Comparison of ENCODE assay signal across 12 cellular contexts in genomic region chr2:222594679-222595078, GRCh38.
A peak's percentile ranks its signal among the peaks of the same experiment; 100 is the strongest.
DNase-seq lines count a peak whose midpoint lies in the region; ATAC-seq and TF ChIP-seq lines count a peak whose summit lies in the region.
"Had no signal": no experiment of that assay in that cellular context is flagged by ENCODE, and none has a peak within 500 bp of the region (broad histone marks: within the 10 kb centered on the region; RNA-seq: fewer than 3 reads in every experiment).

No MANE protein-coding gene starts in this region.

- no peaks in the 10 kb centered on the region for H4K20me1 ChIP-seq in OCI-LY7 (ENCODE audit: insufficient read depth, low read length)

- no peaks in the 10 kb centered on the region; the same call in 1 of the 2 replicates for H3K79me2 ChIP-seq in OCI-LY7 (ENCODE audit: insufficient read depth, low read depth, low read length)

- H3K36me3 ChIP-seq in adipocyte (ENCODE audit: control insufficient read depth, insufficient read depth, low read length, severe bottlenecking) = peaks cover 63% of the 10 kb centered on the region
- H3K36me3 ChIP-seq in OCI-LY7 (ENCODE audit: insufficient read depth, low read length) = peaks cover 96% of the 10 kb centered on the region

- peak; percentile 32 for DNase-seq in GM04503 (ENCODE audit: low read depth)
- DNase-seq in adipocyte (ENCODE audit: low read depth) = peak; percentile 82
- DNase-seq in foreskin keratinocyte = peak in 1 of 2 donors; percentile 40
- DNase-seq in skeletal muscle cell (ENCODE audit: low read depth) = peak; percentile 61
- DNase-seq in effector CD8-positive, alpha-beta T cell (lab: John Stamatoyannopoulos, UW) = no peak
- DNase-seq in DMS153 (lab: John Stamatoyannopoulos, UW) = no peak
- no peak for DNase-seq in OCI-LY7 (ENCODE audit: low spot score)
- DNase-seq: activated CD4-positive, alpha-beta T cell treated with anti-CD3 and anti-CD28 coated beads for 4 hours; activated gamma-delta T cell treated with Interleukin-2 at 50 U/mL for 16 hours; stimulated activated CD4-positive, alpha-beta T cell treated with anti-CD3 and anti-CD28 coated beads, Interleukin-15, amount 100 ng/mL, for 24 hours had no signal

- POLR2A ChIA-PET in OCI-LY7 (lab: Charles Lee) = interaction anchor here (0.5 to 1.2 kb wide), 3 partner anchors 13 to 42 kb away, joined by 3 to 4 read pairs (median 3); no protein-coding TSS in a partner anchor

- H3K27me3 ChIP-seq in adipocyte (replicated peaks; ENCODE audit: control insufficient read depth, insufficient read depth, low read length) (no peaks in the 10 kb centered on the region), foreskin keratinocyte (no peaks in the 10 kb centered on the region)

- peaks cover 9% of the 10 kb centered on the region for H3K4me1 ChIP-seq in adipocyte (ENCODE audit: control insufficient read depth, insufficient read depth, low read length)
- no peaks in the 10 kb centered on the region for H3K4me1 ChIP-seq in foreskin keratinocyte
- no peaks in the 10 kb centered on the region for H3K4me1 ChIP-seq in OCI-LY7 (ENCODE audit: insufficient read depth, low read length, poor library complexity, severe bottlenecking)

- no peak overlapping the region for H3K27ac ChIP-seq in foreskin keratinocyte
- H3K27ac ChIP-seq in OCI-LY7 (ENCODE audit: low read depth, low read length, poor library complexity, severe bottlenecking) = no peak overlapping the region

- H3K9ac ChIP-seq in adipocyte (ENCODE audit: low read length) = no peak overlapping the region

- H3K4me3 ChIP-seq in adipocyte (ENCODE audit: low read length) (no peak overlapping the region), skeletal muscle cell (ENCODE audit: low read depth, low read length) (no peak overlapping the region), OCI-LY7 (ENCODE audit: low read depth, low read length, poor library complexity, severe bottlenecking) (no peak overlapping the region)

- ATAC-seq in foreskin keratinocyte = peak; percentile 74
- ATAC-seq in HG02623 (IDR thresholded peaks at IDR 0.05; ENCODE audit: unreplicated experiment) = no peak
- ATAC-seq: natural killer cell treated with Interleukin-12 subunit alpha and Interleukin-12 subunit beta and Interleukin-15 and Interleukin-18, amount 100 ng/mL, for 72 hours had no signal

- H2AFZ ChIP-seq in OCI-LY7 (ENCODE audit: low read length) = no peak overlapping the region

- H3K9me2 ChIP-seq in OCI-LY7 (ENCODE audit: insufficient read depth, low read length) = no peaks in the 10 kb centered on the region

- no peak for TF ChIP-seq CTCF in foreskin keratinocyte (conservative IDR thresholded peaks at IDR 0.05)
- TF ChIP-seq CTCF in OCI-LY7 (conservative IDR thresholded peaks at IDR 0.05; ENCODE audit: low read length) = no peak

- H3K9me3 ChIP-seq in adipocyte (ENCODE audit: control insufficient read depth, low read length) (no peaks in the 10 kb centered on the region), OCI-LY7 (ENCODE audit: low read length) (no peaks in the 10 kb centered on the region)

- intact Hi-C loops in OCI-LY7 (cut with micrococcal nuclease; ENCODE audit: unreplicated experiment) = no loop called here

- BruUV-seq in OCI-LY7 (replicated peaks; lab: Mats Ljungman, UMichigan) = no TSS peak

- CTCF ChIA-PET in OCI-LY7 (lab: Charles Lee; ENCODE audit: unreplicated experiment) = no interaction called here

- no peak overlapping the region for H3K4me2 ChIP-seq in OCI-LY7 (ENCODE audit: low read length)

Comparison
In these comparisons a context has a peak if more than half of its experiments do, and no peak if none do; other contexts are left out.
1. DNase-seq: peak in GM04503 (single experiment), adipocyte (single experiment) and skeletal muscle cell (single experiment); none in effector CD8-positive, alpha-beta T cell (single experiment), DMS153 (single experiment) and OCI-LY7 (single experiment).